Comparison of ENCODE assay signal across 7 cellular contexts in genomic region chr5:31809037-31809910, GRCh38.
DNase-seq lines count a peak whose midpoint lies in the region; ATAC-seq and TF ChIP-seq lines count a peak whose summit lies in the region.

No MANE protein-coding gene starts in this region.

- 56 to 59% methylated on average over 15 of the region's 15 CpGs for WGBS in heart right ventricle, 2 donors

- peak; percentile 49 for DNase-seq in GDM1 (lab: John Stamatoyannopoulos, UW)
- peak; percentile 76 for DNase-seq in NCI-H460 (ENCODE audit: extremely low read depth, low read depth)
- peak; percentile 67 for DNase-seq in amniotic epithelial cell (ENCODE audit: low read depth)
- DNase-seq in heart right ventricle, result peak; percentile 65 to 75
- peak; percentile 86 for DNase-seq in putamen (ENCODE audit: low spot score)

- TF ChIP-seq CTCF in heart right ventricle (IDR thresholded peaks at IDR 0.05), result peak; percentile 65 to 90 (median 82)

- ATAC-seq in HG02798 (IDR thresholded peaks at IDR 0.05; ENCODE audit: poor library complexity, unreplicated experiment) (peak; percentile 52), heart right ventricle (peak; percentile 80 to 95 (median 91)), GM18909 (IDR thresholded peaks at IDR 0.05; ENCODE audit: poor library complexity, unreplicated experiment) (no peak)

- H3K27ac ChIP-seq in heart right ventricle, result no peak overlapping the region

- H3K4me1 ChIP-seq in heart right ventricle, result peaks cover 0 to 27% (median 8%) of the 10 kb centered on the region in 9 donors

- intact Hi-C loops in heart right ventricle (cut with DNase I), result loop anchor here in 9 of 10 donors (1.0 to 10.0 kb wide), 13 partner anchors 144 to 229 kb away; partner anchors contain the start of gene PDZD2 (in 5 of the 9)

- no peak overlapping the region for H3K4me3 ChIP-seq in heart right ventricle

- no peaks in the 10 kb centered on the region for H3K27me3 ChIP-seq in heart right ventricle

- H3K9me3 ChIP-seq in heart right ventricle, result no peaks in the 10 kb centered on the region

- H3K36me3 ChIP-seq in heart right ventricle, result no peaks in the 10 kb centered on the region
